ENCODE assay signal across 1 cellular context in the genomic region with DNA sequence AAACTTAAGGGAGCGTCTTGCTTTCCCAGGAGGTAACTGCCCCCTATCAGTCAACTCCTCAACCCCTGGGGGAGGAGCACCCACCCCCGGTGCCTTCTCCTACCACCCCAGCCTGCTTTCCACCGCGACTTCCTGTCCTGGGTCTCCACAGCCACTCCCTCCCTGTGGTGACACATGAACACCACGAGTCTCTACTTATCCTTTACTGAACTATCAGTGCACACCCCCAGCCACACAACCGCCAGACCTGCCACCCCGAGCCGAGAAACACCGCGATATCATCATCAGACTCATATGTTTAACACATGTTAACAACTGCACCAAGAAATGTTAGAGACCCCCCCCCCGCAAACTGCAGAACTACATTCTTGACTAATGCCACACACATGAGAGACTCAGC.
TF ChIP-seq lines count a peak whose summit lies in the region.

No MANE protein-coding gene starts in this region.

TF ChIP-seq in K562, 482 proteins besides CTCF, POLR2A, EP300 and RAD21 (continued from another document and continues in another):
- TF ChIP-seq, protein P1, sequence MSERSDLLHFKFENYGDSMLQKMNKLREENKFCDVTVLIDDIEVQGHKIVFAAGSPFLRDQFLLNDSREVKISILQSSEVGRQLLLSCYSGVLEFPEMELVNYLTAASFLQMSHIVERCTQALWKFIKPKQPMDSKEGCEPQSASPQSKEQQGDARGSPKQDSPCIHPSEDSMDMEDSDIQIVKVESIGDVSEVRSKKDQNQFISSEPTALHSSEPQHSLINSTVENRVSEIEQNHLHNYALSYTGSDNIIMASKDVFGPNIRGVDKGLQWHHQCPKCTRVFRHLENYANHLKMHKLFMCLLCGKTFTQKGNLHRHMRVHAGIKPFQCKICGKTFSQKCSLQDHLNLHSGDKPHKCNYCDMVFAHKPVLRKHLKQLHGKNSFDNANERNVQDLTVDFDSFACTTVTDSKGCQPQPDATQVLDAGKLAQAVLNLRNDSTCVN (CRISPR knock-in tag; IDR thresholded peaks at IDR 0.05) = no peak
- TF ChIP-seq JUND (IDR thresholded peaks at IDR 0.05; ENCODE audit: borderline replicate concordance, low read depth, low read length) (peak; percentile 55), JUND (tag; IDR thresholded peaks at IDR 0.05; ENCODE audit: borderline replicate concordance, low read depth, low read length) (no peak; the same call in 2 of the 3 replicates), NEUROD1 (IDR thresholded peaks at IDR 0.05; ENCODE audit: borderline replicate concordance, low read depth, low read length, partially characterized antibody) (no peak), ZNF444 (CRISPR knock-in tag; IDR thresholded peaks at IDR 0.05) (no peak), GABPA (tag; conservative IDR thresholded peaks at IDR 0.05; ENCODE audit: low read depth) (peak; percentile 62), FOXA3 (CRISPR knock-in tag; conservative IDR thresholded peaks at IDR 0.05 in 1 of 2, IDR thresholded peaks at IDR 0.05 in 1 of 2) (no peak), POU5F1 (IDR thresholded peaks at IDR 0.05; ENCODE audit: borderline replicate concordance, low read depth, low read length, partially characterized antibody) (no peak), ZNF57 (CRISPR knock-in tag; IDR thresholded peaks at IDR 0.05) (no peak), PHF8 (IDR thresholded peaks at IDR 0.05; ENCODE audit: borderline replicate concordance, low read length) (no peak), EGR1 (conservative IDR thresholded peaks at IDR 0.05) (peak; percentile 78), SOX6 (IDR thresholded peaks at IDR 0.05) (no peak), DMBX1 (CRISPR knock-in tag; IDR thresholded peaks at IDR 0.05; ENCODE audit: borderline replicate concordance) (peak; percentile 63; the same call in 1 of the 2 replicates), ZNF224 (CRISPR knock-in tag; IDR thresholded peaks at IDR 0.05) (no peak), ZNF12 (CRISPR knock-in tag; IDR thresholded peaks at IDR 0.05) (no peak), NR2C1 (IDR thresholded peaks at IDR 0.05) (no peak), NR2C1 (tag; IDR thresholded peaks at IDR 0.05) (0 out of 2 replicates have a peak, but pooled peaks have one; percentile 21), BRD4 (IDR thresholded peaks at IDR 0.05) (no peak), CCNT2 (IDR thresholded peaks at IDR 0.05; ENCODE audit: borderline replicate concordance, extremely low read depth, insufficient read length, low read depth, low read length) (no peak), KLF13 (tag; IDR thresholded peaks at IDR 0.05; ENCODE audit: borderline replicate concordance, low read depth) (peak; percentile 19; the same call in 1 of the 2 replicates), KAT7 (CRISPR knock-in tag; IDR thresholded peaks at IDR 0.05; ENCODE audit: borderline replicate concordance) (no peak), CBX3 (IDR thresholded peaks at IDR 0.05; ENCODE audit: borderline replicate concordance in 1 of 2, low read length in 2 of 2) (peak in 1 of 2 experiments; percentile 65; a peak in 1 of 3 replicates), MYC (IDR thresholded peaks at IDR 0.05; ENCODE audit: low read depth, low read length) (peak; percentile 56), MYC (CRISPR knock-in tag; IDR thresholded peaks at IDR 0.05; ENCODE audit: borderline replicate concordance, low read depth) (no peak), MTA3 (IDR thresholded peaks at IDR 0.05; ENCODE audit: borderline replicate concordance) (no peak), KLF16 (IDR thresholded peaks at IDR 0.05) (no peak), BMI1 (IDR thresholded peaks at IDR 0.05; ENCODE audit: low read length) (no peak), PTRF (tag; IDR thresholded peaks at IDR 0.05) (no peak), MCM2 (IDR thresholded peaks at IDR 0.05; ENCODE audit: low read depth) (no peak), HDAC2 (IDR thresholded peaks at IDR 0.05) (no peak), ZBTB8A (IDR thresholded peaks at IDR 0.05; ENCODE audit: partially characterized antibody) (no peak), ELF4 (CRISPR knock-in tag; IDR thresholded peaks at IDR 0.05) (no peak), NFIX (CRISPR knock-in tag; IDR thresholded peaks at IDR 0.05; ENCODE audit: low read depth) (no peak), SUPT5H (IDR thresholded peaks at IDR 0.05) (no peak), ZNF76 (CRISPR knock-in tag; IDR thresholded peaks at IDR 0.05; ENCODE audit: borderline replicate concordance) (no peak), OTX1 (CRISPR knock-in tag; IDR thresholded peaks at IDR 0.05) (no peak)
- TF ChIP-seq, protein P2, sequence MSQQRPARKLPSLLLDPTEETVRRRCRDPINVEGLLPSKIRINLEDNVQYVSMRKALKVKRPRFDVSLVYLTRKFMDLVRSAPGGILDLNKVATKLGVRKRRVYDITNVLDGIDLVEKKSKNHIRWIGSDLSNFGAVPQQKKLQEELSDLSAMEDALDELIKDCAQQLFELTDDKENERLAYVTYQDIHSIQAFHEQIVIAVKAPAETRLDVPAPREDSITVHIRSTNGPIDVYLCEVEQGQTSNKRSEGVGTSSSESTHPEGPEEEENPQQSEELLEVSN (IDR thresholded peaks at IDR 0.05; ENCODE audit: borderline replicate concordance in 1 of 2, extremely low read depth in 1 of 2, insufficient read depth in 1 of 2, insufficient read length in 1 of 2, low read depth in 1 of 2, low read length in 1 of 2, poor library complexity in 1 of 2, severe bottlenecking in 1 of 2) = peak in 1 of 2 experiments; percentile 53
- TF ChIP-seq, protein P3, sequence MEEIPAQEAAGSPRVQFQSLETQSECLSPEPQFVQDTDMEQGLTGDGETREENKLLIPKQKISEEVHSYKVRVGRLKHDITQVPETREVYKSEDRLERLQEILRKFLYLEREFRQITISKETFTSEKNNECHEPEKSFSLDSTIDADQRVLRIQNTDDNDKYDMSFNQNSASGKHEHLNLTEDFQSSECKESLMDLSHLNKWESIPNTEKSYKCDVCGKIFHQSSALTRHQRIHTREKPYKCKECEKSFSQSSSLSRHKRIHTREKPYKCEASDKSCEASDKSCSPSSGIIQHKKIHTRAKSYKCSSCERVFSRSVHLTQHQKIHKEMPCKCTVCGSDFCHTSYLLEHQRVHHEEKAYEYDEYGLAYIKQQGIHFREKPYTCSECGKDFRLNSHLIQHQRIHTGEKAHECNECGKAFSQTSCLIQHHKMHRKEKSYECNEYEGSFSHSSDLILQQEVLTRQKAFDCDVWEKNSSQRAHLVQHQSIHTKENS (CRISPR knock-in tag; IDR thresholded peaks at IDR 0.05) = no peak
- TF ChIP-seq, protein P4, sequence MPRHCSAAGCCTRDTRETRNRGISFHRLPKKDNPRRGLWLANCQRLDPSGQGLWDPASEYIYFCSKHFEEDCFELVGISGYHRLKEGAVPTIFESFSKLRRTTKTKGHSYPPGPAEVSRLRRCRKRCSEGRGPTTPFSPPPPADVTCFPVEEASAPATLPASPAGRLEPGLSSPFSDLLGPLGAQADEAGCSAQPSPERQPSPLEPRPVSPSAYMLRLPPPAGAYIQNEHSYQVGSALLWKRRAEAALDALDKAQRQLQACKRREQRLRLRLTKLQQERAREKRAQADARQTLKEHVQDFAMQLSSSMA (CRISPR knock-in tag; IDR thresholded peaks at IDR 0.05) = no peak
- TF ChIP-seq, protein P5, sequence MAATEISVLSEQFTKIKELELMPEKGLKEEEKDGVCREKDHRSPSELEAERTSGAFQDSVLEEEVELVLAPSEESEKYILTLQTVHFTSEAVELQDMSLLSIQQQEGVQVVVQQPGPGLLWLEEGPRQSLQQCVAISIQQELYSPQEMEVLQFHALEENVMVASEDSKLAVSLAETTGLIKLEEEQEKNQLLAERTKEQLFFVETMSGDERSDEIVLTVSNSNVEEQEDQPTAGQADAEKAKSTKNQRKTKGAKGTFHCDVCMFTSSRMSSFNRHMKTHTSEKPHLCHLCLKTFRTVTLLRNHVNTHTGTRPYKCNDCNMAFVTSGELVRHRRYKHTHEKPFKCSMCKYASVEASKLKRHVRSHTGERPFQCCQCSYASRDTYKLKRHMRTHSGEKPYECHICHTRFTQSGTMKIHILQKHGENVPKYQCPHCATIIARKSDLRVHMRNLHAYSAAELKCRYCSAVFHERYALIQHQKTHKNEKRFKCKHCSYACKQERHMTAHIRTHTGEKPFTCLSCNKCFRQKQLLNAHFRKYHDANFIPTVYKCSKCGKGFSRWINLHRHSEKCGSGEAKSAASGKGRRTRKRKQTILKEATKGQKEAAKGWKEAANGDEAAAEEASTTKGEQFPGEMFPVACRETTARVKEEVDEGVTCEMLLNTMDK (IDR thresholded peaks at IDR 0.05; ENCODE audit: borderline replicate concordance, insufficient read depth, low read depth, low read length, poor library complexity, severe bottlenecking) = no peak
- TF ChIP-seq, protein P6, sequence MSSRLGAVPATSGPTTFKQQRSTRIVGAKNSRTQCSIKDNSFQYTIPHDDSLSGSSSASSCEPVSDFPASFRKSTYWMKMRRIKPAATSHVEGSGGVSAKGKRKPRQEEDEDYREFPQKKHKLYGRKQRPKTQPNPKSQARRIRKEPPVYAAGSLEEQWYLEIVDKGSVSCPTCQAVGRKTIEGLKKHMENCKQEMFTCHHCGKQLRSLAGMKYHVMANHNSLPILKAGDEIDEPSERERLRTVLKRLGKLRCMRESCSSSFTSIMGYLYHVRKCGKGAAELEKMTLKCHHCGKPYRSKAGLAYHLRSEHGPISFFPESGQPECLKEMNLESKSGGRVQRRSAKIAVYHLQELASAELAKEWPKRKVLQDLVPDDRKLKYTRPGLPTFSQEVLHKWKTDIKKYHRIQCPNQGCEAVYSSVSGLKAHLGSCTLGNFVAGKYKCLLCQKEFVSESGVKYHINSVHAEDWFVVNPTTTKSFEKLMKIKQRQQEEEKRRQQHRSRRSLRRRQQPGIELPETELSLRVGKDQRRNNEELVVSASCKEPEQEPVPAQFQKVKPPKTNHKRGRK (tag; IDR thresholded peaks at IDR 0.05) = no peak
- TF ChIP-seq, protein P7, sequence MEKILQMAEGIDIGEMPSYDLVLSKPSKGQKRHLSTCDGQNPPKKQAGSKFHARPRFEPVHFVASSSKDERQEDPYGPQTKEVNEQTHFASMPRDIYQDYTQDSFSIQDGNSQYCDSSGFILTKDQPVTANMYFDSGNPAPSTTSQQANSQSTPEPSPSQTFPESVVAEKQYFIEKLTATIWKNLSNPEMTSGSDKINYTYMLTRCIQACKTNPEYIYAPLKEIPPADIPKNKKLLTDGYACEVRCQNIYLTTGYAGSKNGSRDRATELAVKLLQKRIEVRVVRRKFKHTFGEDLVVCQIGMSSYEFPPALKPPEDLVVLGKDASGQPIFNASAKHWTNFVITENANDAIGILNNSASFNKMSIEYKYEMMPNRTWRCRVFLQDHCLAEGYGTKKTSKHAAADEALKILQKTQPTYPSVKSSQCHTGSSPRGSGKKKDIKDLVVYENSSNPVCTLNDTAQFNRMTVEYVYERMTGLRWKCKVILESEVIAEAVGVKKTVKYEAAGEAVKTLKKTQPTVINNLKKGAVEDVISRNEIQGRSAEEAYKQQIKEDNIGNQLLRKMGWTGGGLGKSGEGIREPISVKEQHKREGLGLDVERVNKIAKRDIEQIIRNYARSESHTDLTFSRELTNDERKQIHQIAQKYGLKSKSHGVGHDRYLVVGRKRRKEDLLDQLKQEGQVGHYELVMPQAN (IDR thresholded peaks at IDR 0.05; ENCODE audit: borderline replicate concordance) = no peak
- TF ChIP-seq, protein P8, sequence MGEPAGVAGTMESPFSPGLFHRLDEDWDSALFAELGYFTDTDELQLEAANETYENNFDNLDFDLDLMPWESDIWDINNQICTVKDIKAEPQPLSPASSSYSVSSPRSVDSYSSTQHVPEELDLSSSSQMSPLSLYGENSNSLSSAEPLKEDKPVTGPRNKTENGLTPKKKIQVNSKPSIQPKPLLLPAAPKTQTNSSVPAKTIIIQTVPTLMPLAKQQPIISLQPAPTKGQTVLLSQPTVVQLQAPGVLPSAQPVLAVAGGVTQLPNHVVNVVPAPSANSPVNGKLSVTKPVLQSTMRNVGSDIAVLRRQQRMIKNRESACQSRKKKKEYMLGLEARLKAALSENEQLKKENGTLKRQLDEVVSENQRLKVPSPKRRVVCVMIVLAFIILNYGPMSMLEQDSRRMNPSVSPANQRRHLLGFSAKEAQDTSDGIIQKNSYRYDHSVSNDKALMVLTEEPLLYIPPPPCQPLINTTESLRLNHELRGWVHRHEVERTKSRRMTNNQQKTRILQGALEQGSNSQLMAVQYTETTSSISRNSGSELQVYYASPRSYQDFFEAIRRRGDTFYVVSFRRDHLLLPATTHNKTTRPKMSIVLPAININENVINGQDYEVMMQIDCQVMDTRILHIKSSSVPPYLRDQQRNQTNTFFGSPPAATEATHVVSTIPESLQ (CRISPR knock-in tag; IDR thresholded peaks at IDR 0.05) = no peak
- TF ChIP-seq, protein P9, sequence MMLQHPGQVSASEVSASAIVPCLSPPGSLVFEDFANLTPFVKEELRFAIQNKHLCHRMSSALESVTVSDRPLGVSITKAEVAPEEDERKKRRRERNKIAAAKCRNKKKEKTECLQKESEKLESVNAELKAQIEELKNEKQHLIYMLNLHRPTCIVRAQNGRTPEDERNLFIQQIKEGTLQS (IDR thresholded peaks at IDR 0.05) = peak; percentile 21; the same call in 1 of the 2 replicates
- TF ChIP-seq, protein P9 (CRISPR knock-in tag; conservative IDR thresholded peaks at IDR 0.05) = no peak
- TF ChIP-seq, protein P10, sequence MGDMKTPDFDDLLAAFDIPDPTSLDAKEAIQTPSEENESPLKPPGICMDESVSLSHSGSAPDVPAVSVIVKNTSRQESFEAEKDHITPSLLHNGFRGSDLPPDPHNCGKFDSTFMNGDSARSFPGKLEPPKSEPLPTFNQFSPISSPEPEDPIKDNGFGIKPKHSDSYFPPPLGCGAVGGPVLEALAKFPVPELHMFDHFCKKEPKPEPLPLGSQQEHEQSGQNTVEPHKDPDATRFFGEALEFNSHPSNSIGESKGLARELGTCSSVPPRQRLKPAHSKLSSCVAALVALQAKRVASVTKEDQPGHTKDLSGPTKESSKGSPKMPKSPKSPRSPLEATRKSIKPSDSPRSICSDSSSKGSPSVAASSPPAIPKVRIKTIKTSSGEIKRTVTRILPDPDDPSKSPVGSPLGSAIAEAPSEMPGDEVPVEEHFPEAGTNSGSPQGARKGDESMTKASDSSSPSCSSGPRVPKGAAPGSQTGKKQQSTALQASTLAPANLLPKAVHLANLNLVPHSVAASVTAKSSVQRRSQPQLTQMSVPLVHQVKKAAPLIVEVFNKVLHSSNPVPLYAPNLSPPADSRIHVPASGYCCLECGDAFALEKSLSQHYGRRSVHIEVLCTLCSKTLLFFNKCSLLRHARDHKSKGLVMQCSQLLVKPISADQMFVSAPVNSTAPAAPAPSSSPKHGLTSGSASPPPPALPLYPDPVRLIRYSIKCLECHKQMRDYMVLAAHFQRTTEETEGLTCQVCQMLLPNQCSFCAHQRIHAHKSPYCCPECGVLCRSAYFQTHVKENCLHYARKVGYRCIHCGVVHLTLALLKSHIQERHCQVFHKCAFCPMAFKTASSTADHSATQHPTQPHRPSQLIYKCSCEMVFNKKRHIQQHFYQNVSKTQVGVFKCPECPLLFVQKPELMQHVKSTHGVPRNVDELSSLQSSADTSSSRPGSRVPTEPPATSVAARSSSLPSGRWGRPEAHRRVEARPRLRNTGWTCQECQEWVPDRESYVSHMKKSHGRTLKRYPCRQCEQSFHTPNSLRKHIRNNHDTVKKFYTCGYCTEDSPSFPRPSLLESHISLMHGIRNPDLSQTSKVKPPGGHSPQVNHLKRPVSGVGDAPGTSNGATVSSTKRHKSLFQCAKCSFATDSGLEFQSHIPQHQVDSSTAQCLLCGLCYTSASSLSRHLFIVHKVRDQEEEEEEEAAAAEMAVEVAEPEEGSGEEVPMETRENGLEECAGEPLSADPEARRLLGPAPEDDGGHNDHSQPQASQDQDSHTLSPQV (IDR thresholded peaks at IDR 0.05) = peak; percentile 77
